ENCODE assay signal across 10 cellular contexts in genomic region chr20:36860811-36861624, GRCh38. TPM values are rescaled to one million over a fixed set of nuclear protein-coding genes. Genes with fewer than 3 reads are reported as not detected.
DNase-seq lines count a peak whose midpoint lies in the region; ATAC-seq and TF ChIP-seq lines count a peak whose summit lies in the region.
"Had no signal": no experiment of that assay in that cellular context is flagged by ENCODE, and none has a peak within 500 bp of the region (broad histone marks: within the 10 kb centered on the region; RNA-seq: fewer than 3 reads in every experiment).

No MANE protein-coding gene starts in this region.

- WGBS in right lobe of liver (ENCODE audit: insufficient coverage, low coverage, low lambda C conversion rate, missing lambda C conversion rate) = 72% methylated on average over 5 of the region's 14 CpGs

- H3K27me3 ChIP-seq in right lobe of liver (peaks cover 0 to 7% of the 10 kb centered on the region in 2 donors), thoracic aorta (replicated peaks; ENCODE audit: insufficient read depth) (no peaks in the 10 kb centered on the region)

- no peak for TF ChIP-seq POLR2A in right lobe of liver (IDR thresholded peaks at IDR 0.05)

- intact Hi-C loops in activated naive CD4-positive, alpha-beta T cell treated with anti-CD3 and anti-CD28 coated beads for 36 hours (cut with micrococcal nuclease) = no loop called here
- intact Hi-C loops in right lobe of liver (cut with DNase I) = no loop called here
- intact Hi-C loops in posterior cingulate gyrus (cut with DNase I) = loop anchor here (5.0 kb wide), 3 partner anchors 39 to 254 kb away; partner anchors contain the start of gene RAB5IF

- no peak overlapping the region for H3K27ac Mint-ChIP-seq in activated naive CD4-positive, alpha-beta T cell treated with anti-CD3 and anti-CD28 coated beads for 36 hours

- peak overlapping the region; percentile 63 for H3K4me3 ChIP-seq in astrocyte of the cerebellum (ENCODE audit: low read depth, low read length)
- no peak overlapping the region for H3K4me3 ChIP-seq in right lobe of liver
- peak overlapping the region; percentile 80 for H3K4me3 ChIP-seq in thoracic aorta

- no peaks in the 10 kb centered on the region for H3K36me3 ChIP-seq in right lobe of liver
- no peaks in the 10 kb centered on the region for H3K36me3 ChIP-seq in thoracic aorta
- H3K36me3 ChIP-seq: neutrophil had no signal

- H3K9me3 ChIP-seq in right lobe of liver = no peaks in the 10 kb centered on the region
- no peaks in the 10 kb centered on the region for H3K9me3 ChIP-seq in thoracic aorta
- H3K9me3 ChIP-seq: neutrophil had no signal

- ATAC-seq in right lobe of liver (no peak), thoracic aorta (ENCODE audit: insufficient number of reproducible peaks, low FRiP score, low read depth) (no peak)

- H3K27me3 Mint-ChIP-seq in activated naive CD4-positive, alpha-beta T cell treated with anti-CD3 and anti-CD28 coated beads for 36 hours (ENCODE audit: low read depth) = peaks cover 21% of the 10 kb centered on the region

- peaks cover 13% of the 10 kb centered on the region for H3K4me1 Mint-ChIP-seq in activated naive CD4-positive, alpha-beta T cell treated with anti-CD3 and anti-CD28 coated beads for 36 hours (ENCODE audit: low read depth)

- TF ChIP-seq CTCF in astrocyte of the cerebellum (IDR thresholded peaks at IDR 0.05; ENCODE audit: low read depth, low read length, missing control alignments) (no peak), right lobe of liver (IDR thresholded peaks at IDR 0.05) (no peak), thoracic aorta (IDR thresholded peaks at IDR 0.05) (no peak)

- H3K9me3 Mint-ChIP-seq in activated naive CD4-positive, alpha-beta T cell treated with anti-CD3 and anti-CD28 coated beads for 36 hours = no peaks in the 10 kb centered on the region

- H3K27ac ChIP-seq in right lobe of liver = peak overlapping the region in 2 of 3 donors; percentile 44 to 57
- H3K27ac ChIP-seq in thoracic aorta = peak overlapping the region; percentile 88
- H3K27ac ChIP-seq: neutrophil had no signal

- no peak for DNase-seq in activated naive CD4-positive, alpha-beta T cell treated with anti-CD3 and anti-CD28 coated beads for 36 hours
- no peak for DNase-seq in activated naive CD4-positive, alpha-beta T cell treated with Interleukin-2 at 50 U/mL for 16 hours
- no peak for DNase-seq in astrocyte of the cerebellum (ENCODE audit: low read depth)
- DNase-seq in right lobe of liver = no peak
- no peak for DNase-seq in thoracic aorta (ENCODE audit: low spot score)
- DNase-seq in AG08395 (ENCODE audit: low spot score) = no peak
- no peak for DNase-seq in activated CD4-positive, CD25-positive, alpha-beta regulatory T cell (lab: John Stamatoyannopoulos, UW)
- DNase-seq in posterior cingulate gyrus = no peak
- DNase-seq: activated gamma-delta T cell treated with Interleukin-2 at 50 U/mL for 16 hours had no signal

- CTCF ChIA-PET in activated naive CD4-positive, alpha-beta T cell treated with anti-CD3 and anti-CD28 coated beads for 36 hours (lab: Charles Lee) = interaction anchor here (0.7 to 2.0 kb wide), 3 partner anchors 26 to 52 kb away, joined by 3 to 5 read pairs (median 3); no protein-coding TSS in a partner anchor

- peak overlapping the region; percentile 0 for H3K4me3 Mint-ChIP-seq in activated naive CD4-positive, alpha-beta T cell treated with anti-CD3 and anti-CD28 coated beads for 36 hours

- in situ Hi-C loops in astrocyte of the cerebellum (cut with HindIII; ENCODE audit: low sequenced_read_pairs) = loop anchor here (5.0 to 10.0 kb wide), 3 partner anchors 36 to 306 kb away; no protein-coding TSS in a partner anchor

- H3K4me1 ChIP-seq in right lobe of liver (peaks cover 0 to 7% (median 0%) of the 10 kb centered on the region in 4 donors), thoracic aorta (ENCODE audit: control insufficient read depth in 1 of 2, low read depth in 2 of 2) (peaks cover 15 to 53% of the 10 kb centered on the region in 2 donors)

- H3K36me3 Mint-ChIP-seq in activated naive CD4-positive, alpha-beta T cell treated with anti-CD3 and anti-CD28 coated beads for 36 hours (ENCODE audit: low read depth) = no peaks in the 10 kb centered on the region

RNA-seq across cellular contexts. Expression of gene TLDC2, which starts 14.9 kb away (rescaled TPM):
- not detected for total RNA-seq in activated naive CD4-positive, alpha-beta T cell treated with anti-CD3 and anti-CD28 coated beads for 36 hours
- under 1 TPM in 1 of 6 experiments, not detected in 5; 0.43 TPM for total RNA-seq in right lobe of liver
- total RNA-seq in thoracic aorta = 1 to 10 TPM in 1 of 2 donors, not detected in 1; 1.6 TPM

Comparison
In these comparisons a context has a peak if more than half of its experiments do, and no peak if none do; other contexts are left out.
1. H3K4me3 ChIP-seq: peak in astrocyte of the cerebellum (single experiment) and thoracic aorta (single experiment); none in right lobe of liver (0 of 3).